Comparison of ENCODE assay signal across 13 cellular contexts in genomic region chr2:189276277-189276676, GRCh38.
A peak's percentile ranks its signal among the peaks of the same experiment; 100 is the strongest.
DNase-seq lines count a peak whose midpoint lies in the region; ATAC-seq and TF ChIP-seq lines count a peak whose summit lies in the region.
"Had no signal": no experiment of that assay in that cellular context is flagged by ENCODE, and none has a peak within 500 bp of the region (broad histone marks: within the 10 kb centered on the region; RNA-seq: fewer than 3 reads in every experiment).

No MANE protein-coding gene starts in this region.

- TF ChIP-seq EP300 in suprapubic skin (IDR thresholded peaks at IDR 0.05): no peak

- H3K36me3 Mint-ChIP-seq in chondrocyte (ENCODE audit: low read depth) (peaks cover 5% of the 10 kb centered on the region), mesothelial cell of epicardium (no peaks in the 10 kb centered on the region)
- H3K36me3 Mint-ChIP-seq: brain had no signal

- no peaks in the 10 kb centered on the region for H3K36me3 ChIP-seq in suprapubic skin
- no peaks in the 10 kb centered on the region for H3K36me3 ChIP-seq in thyroid gland

- ATAC-seq in Right ventricle myocardium superior (ENCODE audit: poor library complexity): no peak

- DNase-seq in GM04503 (ENCODE audit: low read depth): peak; percentile 61
- peak; percentile 97 for DNase-seq in NCI-H460 (ENCODE audit: extremely low read depth, low read depth)
- DNase-seq in chondrocyte (ENCODE audit: low spot score): no peak
- no peak for DNase-seq in mesothelial cell of epicardium (ENCODE audit: low spot score in 2 of 2, unreplicated experiment in 2 of 2)
- no peak for DNase-seq in suprapubic skin (ENCODE audit: low spot score in 2 of 2)
- DNase-seq in Right ventricle myocardium superior: no peak
- no peak for DNase-seq in thyroid gland
- no peak for DNase-seq in SKM-1 (lab: John Stamatoyannopoulos, UW; ENCODE audit: unreplicated experiment)
- DNase-seq: activated CD4-positive, CD25-positive, alpha-beta regulatory T cell; activated T-cell treated with anti-CD3 and anti-CD28 coated beads for 4 hours; NCI-H1417; NCI-H748 treated with DMSO at 0.1 percent for 48 hours had no signal

- H3K4me3 Mint-ChIP-seq in chondrocyte (ENCODE audit: unreplicated experiment) (peak overlapping the region; percentile 32), mesothelial cell of epicardium (no peak overlapping the region)
- H3K4me3 Mint-ChIP-seq: brain had no signal

- H3K4me1 ChIP-seq in suprapubic skin (no peaks in the 10 kb centered on the region), thyroid gland (no peaks in the 10 kb centered on the region)

- no peaks in the 10 kb centered on the region for H3K27me3 Mint-ChIP-seq in chondrocyte (ENCODE audit: low read depth)
- no peaks in the 10 kb centered on the region for H3K27me3 Mint-ChIP-seq in mesothelial cell of epicardium (ENCODE audit: low read depth)

- H3K27ac ChIP-seq in suprapubic skin: no peak overlapping the region
- H3K27ac ChIP-seq in thyroid gland: no peak overlapping the region

- intact Hi-C loops in Right ventricle myocardium superior (cut with DNase I) (no loop called here), thyroid gland (cut with DNase I) (no loop called here)

- TF ChIP-seq CTCF in chondrocyte (IDR thresholded peaks at IDR 0.05) (no peak), mesothelial cell of epicardium (IDR thresholded peaks at IDR 0.05; ENCODE audit: unreplicated experiment) (no peak), suprapubic skin (IDR thresholded peaks at IDR 0.05) (no peak), thyroid gland (IDR thresholded peaks at IDR 0.05) (no peak)

- H3K9me3 ChIP-seq in suprapubic skin (no peaks in the 10 kb centered on the region), thyroid gland (no peaks in the 10 kb centered on the region)

- H3K4me3 ChIP-seq in suprapubic skin: no peak overlapping the region
- H3K4me3 ChIP-seq in thyroid gland (replicated peaks in 1 of 3): no peak overlapping the region

- H3K9me3 Mint-ChIP-seq in chondrocyte (ENCODE audit: low read depth): peaks cover 13% of the 10 kb centered on the region
- H3K9me3 Mint-ChIP-seq in mesothelial cell of epicardium: peaks cover 10% of the 10 kb centered on the region

- peak overlapping the region; percentile 95 for H3K27ac Mint-ChIP-seq in chondrocyte (ENCODE audit: unreplicated experiment)
- H3K27ac Mint-ChIP-seq in mesothelial cell of epicardium: peak overlapping the region; percentile 48

- WGBS in suprapubic skin: 51% methylated on average over 2 of the region's 2 CpGs
- 85 to 87% methylated on average over 2 of the region's 2 CpGs for WGBS in thyroid gland, 2 donors

- TF ChIP-seq POLR2A in suprapubic skin (IDR thresholded peaks at IDR 0.05) (no peak), thyroid gland (IDR thresholded peaks at IDR 0.05) (no peak)

- H3K27me3 ChIP-seq in suprapubic skin: no peaks in the 10 kb centered on the region
- H3K27me3 ChIP-seq in thyroid gland: no peaks in the 10 kb centered on the region

- H3K4me1 Mint-ChIP-seq in chondrocyte (ENCODE audit: low read depth) (peaks cover 43% of the 10 kb centered on the region), mesothelial cell of epicardium (peaks cover 9% of the 10 kb centered on the region)
- H3K4me1 Mint-ChIP-seq: brain had no signal

Comparison
In these comparisons a context has a peak if more than half of its experiments do, and no peak if none do; other contexts are left out.
1. DNase-seq: peak in GM04503 (single experiment) and NCI-H460 (single experiment); none in chondrocyte (single experiment), mesothelial cell of epicardium (0 of 2), suprapubic skin (0 of 2), Right ventricle myocardium superior (single experiment), thyroid gland (0 of 2) and SKM-1 (single experiment).